8 cellular contexts compared by ENCODE assay signal in genomic region chr6:169723200-169723909, GRCh38. TPM values are rescaled to one million over a fixed set of nuclear protein-coding genes. Genes with fewer than 3 reads are reported as not detected.
DNase-seq lines count a peak whose midpoint lies in the region; ATAC-seq, FAIRE-seq and TF ChIP-seq lines count a peak whose summit lies in the region.

No MANE protein-coding gene starts in this region.

- no peaks in the 10 kb centered on the region for H3K9me3 Mint-ChIP-seq in activated T-helper 17 cell treated with anti-CD3 and anti-CD28 coated beads, Interleukin-2, amount 50 U/mL, for 72 hours
- peaks cover 0 to 3% (median 0%) of the 10 kb centered on the region in 11 donors for H3K9me3 Mint-ChIP-seq in naive thymus-derived CD4-positive, alpha-beta T cell

- FAIRE-seq in A549 (lab: Jason Lieb, UNC) (no peak), GM18507 (lab: Jason Lieb, UNC) (peak; percentile 55)

- peaks cover 33% of the 10 kb centered on the region for H3K36me3 Mint-ChIP-seq in activated T-helper 17 cell treated with anti-CD3 and anti-CD28 coated beads, Interleukin-2, amount 50 U/mL, for 72 hours (ENCODE audit: low read depth)
- peaks cover 0 to 10% (median 6%) of the 10 kb centered on the region in 5 donors for H3K36me3 Mint-ChIP-seq in naive thymus-derived CD4-positive, alpha-beta T cell

- under 1% methylated on average over 20 of the region's 70 CpGs for WGBS in A549 (ENCODE audit: missing lambda C conversion rate)

- H3K9me3 ChIP-seq in A549, result no peaks in the 10 kb centered on the region
- H3K9me3 ChIP-seq in naive thymus-derived CD4-positive, alpha-beta T cell (ENCODE audit: control insufficient read depth in 2 of 3, low read length in 3 of 3), result no peaks in the 10 kb centered on the region

- ATAC-seq in A549 (peak; percentile 48 to 65), HG03039 (IDR thresholded peaks at IDR 0.05; ENCODE audit: unreplicated experiment) (peak; percentile 34)
- peak; percentile 46 for ATAC-seq in activated T-helper 17 cell treated with anti-CD3 and anti-CD28 coated beads, Interleukin-2, amount 50 U/mL, for 72 hours (replicated peaks)
- ATAC-seq in naive thymus-derived CD4-positive, alpha-beta T cell, result peak; percentile 49

- peaks cover 0 to 5% (median 0%) of the 10 kb centered on the region in 3 experiments for H3K36me3 ChIP-seq in naive thymus-derived CD4-positive, alpha-beta T cell (ENCODE audit: control insufficient read depth in 2 of 3, insufficient read depth in 3 of 3, low read length in 3 of 3)

- H3K4me1 ChIP-seq in A549, result peaks cover 29% of the 10 kb centered on the region
- H3K4me1 ChIP-seq in naive thymus-derived CD4-positive, alpha-beta T cell (ENCODE audit: control insufficient read depth in 2 of 2, insufficient read depth in 2 of 2, low read length in 2 of 2), result peaks cover 13 to 26% of the 10 kb centered on the region in 2 donors

- POLR2A ChIA-PET in A549 (lab: Yijun Ruan, JAX), result interaction anchor here (1.8 to 2.8 kb wide), 2 partner anchors 21 to 28 kb away, joined by 5 to 13 read pairs; partner anchors contain the start of genes C6orf120, ERMARD and WDR27
- POLR2A ChIA-PET in naive thymus-derived CD4-positive, alpha-beta T cell (lab: Charles Lee), result interaction anchor here (0.6 to 16.5 kb wide), 8 partner anchors 11 to 861 kb away, joined by 3 to 307 read pairs (median 4); partner anchors contain the start of genes C6orf120, DYNLT2, ERMARD and PDCD2

- H3K4me1 Mint-ChIP-seq in activated T-helper 17 cell treated with anti-CD3 and anti-CD28 coated beads, Interleukin-2, amount 50 U/mL, for 72 hours, result peaks cover 14% of the 10 kb centered on the region
- H3K4me1 Mint-ChIP-seq in naive thymus-derived CD4-positive, alpha-beta T cell, result peaks cover 18 to 67% (median 55%) of the 10 kb centered on the region in 7 donors

- H3K27me3 ChIP-seq in naive thymus-derived CD4-positive, alpha-beta T cell (ENCODE audit: control insufficient read depth in 2 of 2, insufficient read depth in 2 of 2, low read length in 2 of 2), result no peaks in the 10 kb centered on the region

- TF ChIP-seq CTCF in A549 (IDR thresholded peaks at IDR 0.05), result no peak

- peak overlapping the region; percentile 77 for H3K4me3 ChIP-seq in A549
- peak overlapping the region; percentile 71 for H3K4me3 ChIP-seq in naive thymus-derived CD4-positive, alpha-beta T cell (ENCODE audit: low read length)

- TF ChIP-seq RAD21 in A549 (conservative IDR thresholded peaks at IDR 0.05 in 1 of 2, IDR thresholded peaks at IDR 0.05 in 1 of 2), result no peak

- H3K27ac Mint-ChIP-seq in activated T-helper 17 cell treated with anti-CD3 and anti-CD28 coated beads, Interleukin-2, amount 50 U/mL, for 72 hours, result peak overlapping the region; percentile 96
- peak overlapping the region; percentile 95 to 98 (median 97) for H3K27ac Mint-ChIP-seq in naive thymus-derived CD4-positive, alpha-beta T cell

- TF ChIP-seq EP300 in A549 (IDR thresholded peaks at IDR 0.05), result no peak

- intact Hi-C loops in naive thymus-derived CD4-positive, alpha-beta T cell (cut with micrococcal nuclease), result loop anchor here (1.0 to 5.0 kb wide), 6 partner anchors 21 to 1901 kb away; partner anchors contain the start of genes C6orf120 (in 2 of the 2), DYNLT2 (in 2 of the 2), ERMARD (in 2 of the 2) and TBP (in 2 of the 2)

- peak overlapping the region; percentile 98 for H3K4me3 Mint-ChIP-seq in activated T-helper 17 cell treated with anti-CD3 and anti-CD28 coated beads, Interleukin-2, amount 50 U/mL, for 72 hours
- peak overlapping the region; percentile 87 to 97 (median 92) for H3K4me3 Mint-ChIP-seq in naive thymus-derived CD4-positive, alpha-beta T cell

- no peaks in the 10 kb centered on the region for H3K27me3 Mint-ChIP-seq in activated T-helper 17 cell treated with anti-CD3 and anti-CD28 coated beads, Interleukin-2, amount 50 U/mL, for 72 hours
- H3K27me3 Mint-ChIP-seq in naive thymus-derived CD4-positive, alpha-beta T cell, result peaks cover 0 to 8% (median 0%) of the 10 kb centered on the region in 5 donors

- DNase-seq in A549 (ENCODE audit: low read depth in 1 of 2, low spot score in 1 of 2), result peak; percentile 25 to 66
- DNase-seq in GM18507 (ENCODE audit: extremely low spot score, insufficient read length, low read depth), result no peak
- DNase-seq in OCI-M1 (lab: John Stamatoyannopoulos, UW), result peak; percentile 78
- DNase-seq in fibroblast of peridontal ligament (ENCODE audit: extremely low read depth), result peak; percentile 66
- peak; percentile 59 to 86 (median 79) for DNase-seq in naive thymus-derived CD4-positive, alpha-beta T cell
- peak; percentile 64 for DNase-seq in stimulated activated naive CD4-positive, alpha-beta T cell treated with Interleukin-2 at 50 U/mL for 16 hours (lab: John Stamatoyannopoulos, UW)

- H3K4me2 ChIP-seq in A549, result peak overlapping the region; percentile 90

- no peak; the same call in 1 of the 2 replicates for TF ChIP-seq POLR2A in A549 (IDR thresholded peaks at IDR 0.05; ENCODE audit: low read length)

- CTCF ChIA-PET in A549 (lab: Yijun Ruan, JAX), result no interaction called here
- CTCF ChIA-PET in naive thymus-derived CD4-positive, alpha-beta T cell (lab: Charles Lee), result interaction anchor here (1.6 kb wide), 1 partner anchor 831 kb away, joined by 3 read pairs; the partner anchor contains the start of gene TBP

- peak overlapping the region; percentile 88 to 99 for H3K27ac ChIP-seq in A549
- peak overlapping the region; percentile 95 for H3K27ac ChIP-seq in naive thymus-derived CD4-positive, alpha-beta T cell (ENCODE audit: low read depth, low read length)

TF ChIP-seq in A549, 52 proteins besides CTCF, POLR2A, EP300 and RAD21:
- TF ChIP-seq JUN (IDR thresholded peaks at IDR 0.05), result 0 out of 5 replicates have a peak, but pooled peaks of 1 of the 2 experiments have one; percentile 6
- TF ChIP-seq TFCP2L1 (CRISPR knock-in tag; IDR thresholded peaks at IDR 0.05), result no peak

RNA-seq across cellular contexts. Expression of gene PHF10, which starts 0.9 kb away (rescaled TPM):
- polyA plus RNA-seq in A549 (2011; rRNA removed) (29.3 and 29.6 TPM in 2 replicates), A549 (2017; fragmentation: RNase III; extraction: RNeasy Plus Mini Kit Qiagen cat#74134 plus additional on column Dnase treatment) (21.9 to 23.3 TPM (median 22.6 TPM) in 3 replicates)
- polyA plus RNA-seq in A549 (2012; cell fraction: cytosol; rRNA removed), result 13.5 and 14.0 TPM in 2 replicates
- 6.0 and 11.1 TPM in 2 replicates for polyA plus RNA-seq in A549 (2012; cell fraction: nucleus; rRNA removed)
- polyA minus RNA-seq in A549 (2011; rRNA and poly(A)+ RNA removed), result 9.1 and 9.2 TPM in 2 replicates
- total RNA-seq in activated T-helper 17 cell treated with anti-CD3 and anti-CD28 coated beads, Interleukin-2, amount 50 U/mL, for 72 hours, result 10 to 100 TPM; 68.4 to 84.5 TPM
- total RNA-seq in naive thymus-derived CD4-positive, alpha-beta T cell, result 100 to 1,000 TPM in 2 of 5 experiments, 10 to 100 TPM in 3; 58.7 to 124 (median 93.4) TPM
- 10 to 100 TPM; 17.1 to 21.9 TPM for polyA plus RNA-seq in naive thymus-derived CD4-positive, alpha-beta T cell

RNA-seq across cellular contexts. Expression of gene C6orf120, which starts 21.4 kb away (rescaled TPM):
- polyA plus RNA-seq in A549 (2011; rRNA removed), result 14.8 and 17.3 TPM in 2 replicates
- polyA plus RNA-seq in A549 (2012; cell fraction: cytosol; rRNA removed), result 3.4 and 4.6 TPM in 2 replicates
- polyA plus RNA-seq in A549 (2012; cell fraction: nucleus; rRNA removed), result 3.0 and 3.1 TPM in 2 replicates
- polyA plus RNA-seq in A549 (2017; fragmentation: RNase III; extraction: RNeasy Plus Mini Kit Qiagen cat#74134 plus additional on column Dnase treatment), result 11.2 to 14.1 TPM (median 13.1 TPM) in 3 replicates
- polyA minus RNA-seq in A549 (2011; rRNA and poly(A)+ RNA removed), result 3.6 and 3.7 TPM in 2 replicates
- total RNA-seq in activated T-helper 17 cell treated with anti-CD3 and anti-CD28 coated beads, Interleukin-2, amount 50 U/mL, for 72 hours, result 10 to 100 TPM; 12.0 to 14.6 TPM
- 10 to 100 TPM; 16.0 to 38.1 (median 19.3) TPM for total RNA-seq in naive thymus-derived CD4-positive, alpha-beta T cell
- polyA plus RNA-seq in naive thymus-derived CD4-positive, alpha-beta T cell, result 10 to 100 TPM in 1 of 2 donors, 1 to 10 TPM in 1; 8.7 to 13.0 TPM

RNA-seq across cellular contexts. Expression of gene WDR27, which starts 21.5 kb away (rescaled TPM):
- 31.4 and 36.1 TPM in 2 replicates for polyA plus RNA-seq in A549 (2011; rRNA removed)
- polyA plus RNA-seq in A549 (2012; cell fraction: cytosol; rRNA removed), result 16.9 and 17.5 TPM in 2 replicates
- polyA plus RNA-seq in A549 (2012; cell fraction: nucleus; rRNA removed), result 183 and 193 TPM in 2 replicates
- polyA plus RNA-seq in A549 (2017; fragmentation: RNase III; extraction: RNeasy Plus Mini Kit Qiagen cat#74134 plus additional on column Dnase treatment), result 16.5 to 19.1 TPM (median 18.9 TPM) in 3 replicates
- polyA minus RNA-seq in A549 (2011; rRNA and poly(A)+ RNA removed), result 31.8 and 43.5 TPM in 2 replicates
- total RNA-seq in activated T-helper 17 cell treated with anti-CD3 and anti-CD28 coated beads, Interleukin-2, amount 50 U/mL, for 72 hours, result 10 to 100 TPM; 38.3 to 39.9 TPM
- 10 to 100 TPM; 22.7 to 89.0 (median 41.4) TPM for total RNA-seq in naive thymus-derived CD4-positive, alpha-beta T cell
- polyA plus RNA-seq in naive thymus-derived CD4-positive, alpha-beta T cell, result 1 to 10 TPM; 6.7 to 6.8 TPM

RNA-seq across cellular contexts. Expression of gene DYNLT2, which starts 28.0 kb away (rescaled TPM):
- polyA plus RNA-seq in A549 (2011; rRNA removed) (0.85 and 2.0 TPM in 2 replicates), A549 (2017; fragmentation: RNase III; extraction: RNeasy Plus Mini Kit Qiagen cat#74134 plus additional on column Dnase treatment) (1.1 to 1.4 TPM (median 1.1 TPM) in 3 replicates)
- polyA plus RNA-seq in A549 (2012; cell fraction: cytosol; rRNA removed), result 0.58 and 0.69 TPM in 2 replicates
- polyA plus RNA-seq in A549 (2012; cell fraction: nucleus; rRNA removed), result 0.25 and 0.83 TPM in 2 replicates
- 0.21 and 0.78 TPM in 2 replicates for polyA minus RNA-seq in A549 (2011; rRNA and poly(A)+ RNA removed)
- total RNA-seq in activated T-helper 17 cell treated with anti-CD3 and anti-CD28 coated beads, Interleukin-2, amount 50 U/mL, for 72 hours, result 1 to 10 TPM; 1.6 to 3.1 TPM
- total RNA-seq in naive thymus-derived CD4-positive, alpha-beta T cell, result 1 to 10 TPM; 2.5 to 4.7 (median 4.1) TPM
- 1 to 10 TPM in 1 of 2 donors, under 1 TPM in 1; 0.58 to 1.6 TPM for polyA plus RNA-seq in naive thymus-derived CD4-positive, alpha-beta T cell

RNA-seq across cellular contexts. Expression of gene ERMARD, which starts 28.1 kb away (rescaled TPM):
- polyA plus RNA-seq in A549 (2011; rRNA removed) (22.5 and 22.8 TPM in 2 replicates), A549 (2017; fragmentation: RNase III; extraction: RNeasy Plus Mini Kit Qiagen cat#74134 plus additional on column Dnase treatment) (7.7 to 9.2 TPM (median 8.5 TPM) in 3 replicates)
- 13.8 and 17.8 TPM in 2 replicates for polyA plus RNA-seq in A549 (2012; cell fraction: cytosol; rRNA removed)
- 39.1 and 46.4 TPM in 2 replicates for polyA plus RNA-seq in A549 (2012; cell fraction: nucleus; rRNA removed)
- 11.8 and 13.1 TPM in 2 replicates for polyA minus RNA-seq in A549 (2011; rRNA and poly(A)+ RNA removed)
- 10 to 100 TPM; 25.5 to 28.3 TPM for total RNA-seq in activated T-helper 17 cell treated with anti-CD3 and anti-CD28 coated beads, Interleukin-2, amount 50 U/mL, for 72 hours
- 10 to 100 TPM; 30.3 to 43.7 (median 35.7) TPM for total RNA-seq in naive thymus-derived CD4-positive, alpha-beta T cell
- 10 to 100 TPM in 1 of 2 donors, 1 to 10 TPM in 1; 5.5 to 18.5 TPM for polyA plus RNA-seq in naive thymus-derived CD4-positive, alpha-beta T cell
